Comparison of ENCODE assay signal across 8 cellular contexts in genomic region chr17:81684442-81684911, GRCh38. TPM values are rescaled to one million over a fixed set of nuclear protein-coding genes. Genes with fewer than 3 reads are reported as not detected.
A peak's percentile ranks its signal among the peaks of the same experiment; 100 is the strongest.
DNase-seq lines count a peak whose midpoint lies in the region; ATAC-seq and TF ChIP-seq lines count a peak whose summit lies in the region.

No MANE protein-coding gene starts in this region.

- H3K9ac ChIP-seq in SK-N-SH, result peak overlapping the region; percentile 98
- peak overlapping the region; percentile 19 for H3K9ac ChIP-seq in rectal smooth muscle tissue (ENCODE audit: low read length)

- H3K36me3 ChIP-seq in SK-N-SH (replicated peaks in 1 of 2; ENCODE audit: control insufficient read depth in 1 of 2, insufficient read depth in 2 of 2, low read length in 1 of 2) (peaks cover 51 to 58% of the 10 kb centered on the region in 2 experiments), SJSA1 (peaks cover 85% of the 10 kb centered on the region), rectal smooth muscle tissue (ENCODE audit: control insufficient read depth, insufficient read depth, low read length) (peaks cover 18% of the 10 kb centered on the region)

- peaks cover 18% of the 10 kb centered on the region for H3F3A ChIP-seq in SK-N-SH (replicated peaks; ENCODE audit: insufficient read depth)

- DNase-seq in SK-N-SH, result peak; percentile 23
- DNase-seq in SJSA1 (ENCODE audit: low read depth in 1 of 2, low spot score in 2 of 2), result no peak
- DNase-seq in fibroblast of pulmonary artery (ENCODE audit: low read depth), result no peak
- DNase-seq in GM19238 (ENCODE audit: insufficient read length, low spot score), result no peak

- H3K4me1 ChIP-seq in SK-N-SH (ENCODE audit: control insufficient read depth in 1 of 2, insufficient read depth in 2 of 2, low read depth in 1 of 2, low read length in 1 of 2) (peaks cover 19 to 21% of the 10 kb centered on the region in 2 experiments; a peak in 3 of 4 replicates), SJSA1 (replicated peaks) (peaks cover 29% of the 10 kb centered on the region), rectal smooth muscle tissue (ENCODE audit: control insufficient read depth, insufficient read depth, low read length) (peaks cover 17% of the 10 kb centered on the region)

- peaks cover 95% of the 10 kb centered on the region for H3K79me2 ChIP-seq in SK-N-SH (ENCODE audit: insufficient read depth)

- CTCF ChIA-PET in SK-N-SH (lab: Yijun Ruan, JAX), result interaction anchor here (1.1 to 2.4 kb wide), 8 partner anchors 9 to 337 kb away, joined by 3 to 12 read pairs (median 4); partner anchors contain the start of gene MRPL12

- ATAC-seq in SK-N-SH treated with all-trans-retinoic acid at 6 μM for 48 hours (no peak; the same call in 1 of the 3 replicates), HG03378 (IDR thresholded peaks at IDR 0.05; ENCODE audit: unreplicated experiment) (no peak), GM18870 (IDR thresholded peaks at IDR 0.05; ENCODE audit: unreplicated experiment) (no peak)

- H3K4me3 ChIP-seq in SK-N-SH (ENCODE audit: low read depth in 2 of 2, low read length in 1 of 2) (peak overlapping the region; percentile 94 to 99), SJSA1 (peak overlapping the region; percentile 98), fibroblast of pulmonary artery (replicated peaks; ENCODE audit: low read depth, low read length) (peak overlapping the region; percentile 87), rectal smooth muscle tissue (ENCODE audit: low read length) (peak overlapping the region; percentile 80)

- no peaks in the 10 kb centered on the region for H3K27me3 ChIP-seq in SK-N-SH (ENCODE audit: insufficient read depth)
- no peaks in the 10 kb centered on the region for H3K27me3 ChIP-seq in SJSA1 (replicated peaks)
- no peaks in the 10 kb centered on the region for H3K27me3 ChIP-seq in rectal smooth muscle tissue (ENCODE audit: control insufficient read depth, insufficient read depth, low read length)

- WGBS in SK-N-SH (ENCODE audit: low lambda C conversion rate), result 3% methylated on average over 16 of the region's 16 CpGs

- no peak overlapping the region for H2AFZ ChIP-seq in SK-N-SH (ENCODE audit: low read depth)

- peak overlapping the region; percentile 100 for H3K4me2 ChIP-seq in SK-N-SH

- no peak for TF ChIP-seq RAD21 in SK-N-SH (IDR thresholded peaks at IDR 0.05; ENCODE audit: low read length)

- no peaks in the 10 kb centered on the region for H3K9me2 ChIP-seq in SK-N-SH

- H4K20me1 ChIP-seq in SK-N-SH (ENCODE audit: insufficient read depth), result peaks cover 51% of the 10 kb centered on the region

- POLR2A ChIA-PET in SK-N-SH (lab: Yijun Ruan, JAX), result interaction anchor here (1.0 to 2.8 kb wide), 9 partner anchors 9 to 148 kb away, joined by 4 to 33 read pairs (median 5); partner anchors contain the start of genes CCDC137, MCRIP1, MRPL12 and NPLOC4

- no peak for TF ChIP-seq EP300 in SK-N-SH (IDR thresholded peaks at IDR 0.05; ENCODE audit: borderline replicate concordance in 1 of 2, low read depth in 1 of 2, low read length in 1 of 2)

- TF ChIP-seq CTCF in SK-N-SH (IDR thresholded peaks at IDR 0.05) (no peak), fibroblast of pulmonary artery (IDR thresholded peaks at IDR 0.05; ENCODE audit: low read length, missing control alignments) (no peak)

- H3K9me3 ChIP-seq in SK-N-SH, result no peaks in the 10 kb centered on the region
- no peaks in the 10 kb centered on the region for H3K9me3 ChIP-seq in SJSA1 (replicated peaks)

- peak overlapping the region; percentile 76 to 91 for H3K27ac ChIP-seq in SK-N-SH (ENCODE audit: low read depth in 2 of 2, low read length in 1 of 2)
- H3K27ac ChIP-seq in SJSA1, result peak overlapping the region; percentile 94
- H3K27ac ChIP-seq in rectal smooth muscle tissue (ENCODE audit: low read depth, low read length), result no peak overlapping the region

TF ChIP-seq in SK-N-SH, 30 proteins besides CTCF, POLR2A, EP300 and RAD21 (continues in another document):
- no peak for TF ChIP-seq PBX3 (IDR thresholded peaks at IDR 0.05)
- no peak for TF ChIP-seq JUND (IDR thresholded peaks at IDR 0.05)
- TF ChIP-seq MAX (IDR thresholded peaks at IDR 0.05; ENCODE audit: low read depth), result peak; percentile 88
- TF ChIP-seq FOSL2 (IDR thresholded peaks at IDR 0.05; ENCODE audit: borderline replicate concordance, low read depth), result peak; percentile 76; the same call in 1 of the 2 replicates
- no peak for TF ChIP-seq TCF12 (IDR thresholded peaks at IDR 0.05)
- TF ChIP-seq MXI1 (IDR thresholded peaks at IDR 0.05; ENCODE audit: low read depth, low read length), result peak; percentile 83
- TF ChIP-seq, protein P1, sequence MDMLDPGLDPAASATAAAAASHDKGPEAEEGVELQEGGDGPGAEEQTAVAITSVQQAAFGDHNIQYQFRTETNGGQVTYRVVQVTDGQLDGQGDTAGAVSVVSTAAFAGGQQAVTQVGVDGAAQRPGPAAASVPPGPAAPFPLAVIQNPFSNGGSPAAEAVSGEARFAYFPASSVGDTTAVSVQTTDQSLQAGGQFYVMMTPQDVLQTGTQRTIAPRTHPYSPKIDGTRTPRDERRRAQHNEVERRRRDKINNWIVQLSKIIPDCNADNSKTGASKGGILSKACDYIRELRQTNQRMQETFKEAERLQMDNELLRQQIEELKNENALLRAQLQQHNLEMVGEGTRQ (IDR thresholded peaks at IDR 0.05; ENCODE audit: borderline replicate concordance, low read depth, low read length), result no peak
- no peak for TF ChIP-seq MEF2A (IDR thresholded peaks at IDR 0.05; ENCODE audit: borderline replicate concordance, low read depth)

TF ChIP-seq in SK-N-SH treated with all-trans-retinoic acid at 6 μM for 48 hours, 23 proteins besides CTCF, POLR2A, EP300 and RAD21 (continues in another document):
- no peak for TF ChIP-seq ARNTL (CRISPR knock-in tag; IDR thresholded peaks at IDR 0.05; ENCODE audit: borderline replicate concordance, low read depth)
- no peak for TF ChIP-seq TOX (CRISPR knock-in tag; IDR thresholded peaks at IDR 0.05; ENCODE audit: borderline replicate concordance)
- TF ChIP-seq ZNF565 (CRISPR knock-in tag; conservative IDR thresholded peaks at IDR 0.05; ENCODE audit: low read depth), result no peak
- TF ChIP-seq ZFP3 (CRISPR knock-in tag; IDR thresholded peaks at IDR 0.05), result no peak
- no peak for TF ChIP-seq ISL1 (CRISPR knock-in tag; IDR thresholded peaks at IDR 0.05)
- no peak for TF ChIP-seq SNAI2 (CRISPR knock-in tag; IDR thresholded peaks at IDR 0.05)
- TF ChIP-seq ZNF70 (CRISPR knock-in tag; IDR thresholded peaks at IDR 0.05), result no peak
- no peak for TF ChIP-seq ZFP30 (CRISPR knock-in tag; IDR thresholded peaks at IDR 0.05)
- no peak for TF ChIP-seq TSHZ2 (CRISPR knock-in tag; IDR thresholded peaks at IDR 0.05)

RNA-seq across cellular contexts. Expression of gene HGS, which starts 0.7 kb away (rescaled TPM):
- 184 and 192 TPM in 2 replicates for polyA plus RNA-seq in SK-N-SH (2012; rRNA removed)
- 53.4 and 74.7 TPM in 2 replicates for polyA plus RNA-seq in SK-N-SH (2012; cell fraction: cytosol; rRNA removed)
- polyA plus RNA-seq in SK-N-SH (2012; cell fraction: nucleus; rRNA removed), result 726 and 951 TPM in 2 replicates
- 126 and 146 TPM in 2 replicates for total RNA-seq in SJSA1 (2014; rRNA removed; shearing (Covaris generic))

RNA-seq across cellular contexts. Expression of gene ARL16, which starts 0.9 kb away (rescaled TPM):
- 148 and 166 TPM in 2 replicates for polyA plus RNA-seq in SK-N-SH (2012; rRNA removed)
- polyA plus RNA-seq in SK-N-SH (2012; cell fraction: cytosol; rRNA removed), result 127 and 132 TPM in 2 replicates
- polyA plus RNA-seq in SK-N-SH (2012; cell fraction: nucleus; rRNA removed), result 281 and 480 TPM in 2 replicates
- total RNA-seq in SJSA1 (2014; rRNA removed; shearing (Covaris generic)), result 41.0 and 53.3 TPM in 2 replicates

RNA-seq across cellular contexts. Expression of gene CCDC137, which starts 17.9 kb away (rescaled TPM):
- polyA plus RNA-seq in SK-N-SH (2012; rRNA removed), result 55.1 and 62.4 TPM in 2 replicates
- 50.3 and 52.9 TPM in 2 replicates for polyA plus RNA-seq in SK-N-SH (2012; cell fraction: cytosol; rRNA removed)
- 72.5 and 89.0 TPM in 2 replicates for polyA plus RNA-seq in SK-N-SH (2012; cell fraction: nucleus; rRNA removed)
- total RNA-seq in SJSA1 (2014; rRNA removed; shearing (Covaris generic)), result 41.2 and 48.5 TPM in 2 replicates

RNA-seq across cellular contexts. Expression of gene OXLD1, which starts 18.1 kb away (rescaled TPM):
- polyA plus RNA-seq in SK-N-SH (2012; rRNA removed), result 103 and 124 TPM in 2 replicates
- 46.3 and 68.1 TPM in 2 replicates for polyA plus RNA-seq in SK-N-SH (2012; cell fraction: cytosol; rRNA removed)
- 278 and 326 TPM in 2 replicates for polyA plus RNA-seq in SK-N-SH (2012; cell fraction: nucleus; rRNA removed)
- 49.7 and 82.3 TPM in 2 replicates for total RNA-seq in SJSA1 (2014; rRNA removed; shearing (Covaris generic))

RNA-seq across cellular contexts. Expression of gene MRPL12, which starts 18.7 kb away (rescaled TPM):
- polyA plus RNA-seq in SK-N-SH (2012; rRNA removed), result 255 and 322 TPM in 2 replicates
- 191 and 244 TPM in 2 replicates for polyA plus RNA-seq in SK-N-SH (2012; cell fraction: cytosol; rRNA removed)
- polyA plus RNA-seq in SK-N-SH (2012; cell fraction: nucleus; rRNA removed), result 113 and 204 TPM in 2 replicates
- total RNA-seq in SJSA1 (2014; rRNA removed; shearing (Covaris generic)), result 19.5 and 34.3 TPM in 2 replicates
